Comparison of ENCODE assay signal across 30 cellular contexts in the genomic region with DNA sequence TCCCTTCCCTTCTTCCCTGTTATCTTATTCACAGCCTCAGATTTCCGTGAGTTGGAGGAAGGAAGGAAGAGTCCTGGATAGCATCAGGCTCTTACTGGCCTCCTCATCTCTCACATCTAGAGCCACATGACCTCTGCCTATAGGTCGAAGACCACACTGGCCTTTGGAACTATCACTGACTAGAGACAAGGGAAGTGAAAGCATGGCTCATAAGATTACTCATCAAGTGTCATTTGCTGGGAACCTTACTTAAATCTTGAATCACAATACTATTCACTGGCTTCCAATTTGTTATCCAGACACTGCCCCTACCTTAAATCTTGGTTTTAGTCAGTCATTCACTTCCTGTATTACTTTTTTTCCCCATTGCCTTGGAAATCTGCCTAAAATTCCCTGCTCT.
A peak's percentile ranks its signal among the peaks of the same experiment; 100 is the strongest.
DNase-seq lines count a peak whose midpoint lies in the region; ATAC-seq and TF ChIP-seq lines count a peak whose summit lies in the region.
"Had no signal": no experiment of that assay in that cellular context is flagged by ENCODE, and none has a peak within 500 bp of the region (broad histone marks: within the 10 kb centered on the region; RNA-seq: fewer than 3 reads in every experiment).

No MANE protein-coding gene starts in this region.

- DNase-seq in RKO (ENCODE audit: low spot score) (peak; percentile 60), NCI-H526 (lab: John Stamatoyannopoulos, UW) (no peak), brain microvascular endothelial cell (no peak), cortex of kidney (lab: John Stamatoyannopoulos, UW) (no peak)
- DNase-seq in activated T-cell treated with anti-CD3 and anti-CD28 coated beads, Interleukin-2, amount 50 U/mL, for 48 hours, result no peak
- DNase-seq: activated CD4-positive, alpha-beta T cell treated with anti-CD3 and anti-CD28 coated beads for 36 hours; activated naive CD4-positive, alpha-beta T cell; activated T-cell treated with anti-CD3 and anti-CD28 coated beads, Interleukin-2, amount 50 U/mL, for 24 hours; CD8-positive, alpha-beta T cell; colonic mucosa; DMS 273 treated with DMSO at 0.1 percent for 48 hours; esophagus squamous epithelium; hippocampal formation; KG1; mesendoderm; MM.1S; NCI-H1694; NCI-H2171 treated with DMSO at 0.1 percent for 48 hours; NCI-H526 treated with DMSO at 0.1 percent for 48 hours; nucleus accumbens; psoas muscle; stimulated activated CD8-positive, alpha-beta memory T cell treated with anti-CD3 and anti-CD28 coated beads, Interleukin-4, amount 100 ng/mL, for 48 hours; trophoblast cell had no signal

- in situ Hi-C loops in brain microvascular endothelial cell (cut with HindIII; ENCODE audit: low pct_ligation_motif_present, low sequenced_read_pairs), result no loop called here

- no peak overlapping the region for H3K27ac ChIP-seq in brain microvascular endothelial cell
- H3K27ac ChIP-seq: A549, colonic mucosa, esophagus squamous epithelium, psoas muscle, RWPE1, SK-N-MC had no signal

- no peaks in the 10 kb centered on the region for H3K27me3 ChIP-seq in brain microvascular endothelial cell (replicated peaks)
- H3K27me3 ChIP-seq: colonic mucosa, esophagus squamous epithelium had no signal

- ATAC-seq in GM18499 (IDR thresholded peaks at IDR 0.05; ENCODE audit: insufficient read depth, unreplicated experiment) (peak; percentile 83), GM21576 (IDR thresholded peaks at IDR 0.05; ENCODE audit: unreplicated experiment) (peak; percentile 75), HG03432 (IDR thresholded peaks at IDR 0.05; ENCODE audit: unreplicated experiment) (peak; percentile 64)
- ATAC-seq: A549; activated CD4-positive, alpha-beta T cell treated with anti-CD3 and anti-CD28 coated beads for 36 hours; CD8-positive, alpha-beta T cell; left lobe of liver; psoas muscle had no signal

- TF ChIP-seq CTCF in brain microvascular endothelial cell (IDR thresholded peaks at IDR 0.05; ENCODE audit: low read depth, low read length, missing control alignments), result no peak

- no peaks in the 10 kb centered on the region for H3K36me3 ChIP-seq in brain microvascular endothelial cell (replicated peaks)
- H3K36me3 ChIP-seq: colonic mucosa, esophagus squamous epithelium had no signal

- H3K4me3 ChIP-seq in brain microvascular endothelial cell (ENCODE audit: low read depth, low read length), result no peak overlapping the region
- H3K4me3 ChIP-seq: A549, colonic mucosa, esophagus squamous epithelium, psoas muscle, SK-N-MC had no signal
